In genomic region chr10:60989400-60989876, GRCh38 we compare ENCODE assay signal across 1 cellular context.
TF ChIP-seq lines count a peak whose summit lies in the region.

No MANE protein-coding gene starts in this region.

TF ChIP-seq in K562, 482 proteins besides CTCF, POLR2A, EP300 and RAD21 (continued from another document and continues in another):
- TF ChIP-seq, protein P1, sequence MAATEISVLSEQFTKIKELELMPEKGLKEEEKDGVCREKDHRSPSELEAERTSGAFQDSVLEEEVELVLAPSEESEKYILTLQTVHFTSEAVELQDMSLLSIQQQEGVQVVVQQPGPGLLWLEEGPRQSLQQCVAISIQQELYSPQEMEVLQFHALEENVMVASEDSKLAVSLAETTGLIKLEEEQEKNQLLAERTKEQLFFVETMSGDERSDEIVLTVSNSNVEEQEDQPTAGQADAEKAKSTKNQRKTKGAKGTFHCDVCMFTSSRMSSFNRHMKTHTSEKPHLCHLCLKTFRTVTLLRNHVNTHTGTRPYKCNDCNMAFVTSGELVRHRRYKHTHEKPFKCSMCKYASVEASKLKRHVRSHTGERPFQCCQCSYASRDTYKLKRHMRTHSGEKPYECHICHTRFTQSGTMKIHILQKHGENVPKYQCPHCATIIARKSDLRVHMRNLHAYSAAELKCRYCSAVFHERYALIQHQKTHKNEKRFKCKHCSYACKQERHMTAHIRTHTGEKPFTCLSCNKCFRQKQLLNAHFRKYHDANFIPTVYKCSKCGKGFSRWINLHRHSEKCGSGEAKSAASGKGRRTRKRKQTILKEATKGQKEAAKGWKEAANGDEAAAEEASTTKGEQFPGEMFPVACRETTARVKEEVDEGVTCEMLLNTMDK (IDR thresholded peaks at IDR 0.05; ENCODE audit: borderline replicate concordance, insufficient read depth, low read depth, low read length, poor library complexity, severe bottlenecking): no peak
- no peak for TF ChIP-seq ZSCAN32 (CRISPR knock-in tag; IDR thresholded peaks at IDR 0.05)
- no peak for TF ChIP-seq ZNF830 (CRISPR knock-in tag; IDR thresholded peaks at IDR 0.05)
- TF ChIP-seq ZC3H11A (IDR thresholded peaks at IDR 0.05; ENCODE audit: low read depth, low read length): no peak
- no peak for TF ChIP-seq ZBTB1 (CRISPR knock-in tag; IDR thresholded peaks at IDR 0.05; ENCODE audit: borderline replicate concordance, low read depth)
- no peak for TF ChIP-seq KDM5B (IDR thresholded peaks at IDR 0.05; ENCODE audit: insufficient replicate concordance, low read depth, low read length)
- no peak for TF ChIP-seq ZNF197 (CRISPR knock-in tag; IDR thresholded peaks at IDR 0.05; ENCODE audit: low read depth)
- TF ChIP-seq ZNF780A (CRISPR knock-in tag; IDR thresholded peaks at IDR 0.05): no peak
- TF ChIP-seq ESRRA (IDR thresholded peaks at IDR 0.05; ENCODE audit: borderline replicate concordance, low read depth): no peak
- TF ChIP-seq, protein P2, sequence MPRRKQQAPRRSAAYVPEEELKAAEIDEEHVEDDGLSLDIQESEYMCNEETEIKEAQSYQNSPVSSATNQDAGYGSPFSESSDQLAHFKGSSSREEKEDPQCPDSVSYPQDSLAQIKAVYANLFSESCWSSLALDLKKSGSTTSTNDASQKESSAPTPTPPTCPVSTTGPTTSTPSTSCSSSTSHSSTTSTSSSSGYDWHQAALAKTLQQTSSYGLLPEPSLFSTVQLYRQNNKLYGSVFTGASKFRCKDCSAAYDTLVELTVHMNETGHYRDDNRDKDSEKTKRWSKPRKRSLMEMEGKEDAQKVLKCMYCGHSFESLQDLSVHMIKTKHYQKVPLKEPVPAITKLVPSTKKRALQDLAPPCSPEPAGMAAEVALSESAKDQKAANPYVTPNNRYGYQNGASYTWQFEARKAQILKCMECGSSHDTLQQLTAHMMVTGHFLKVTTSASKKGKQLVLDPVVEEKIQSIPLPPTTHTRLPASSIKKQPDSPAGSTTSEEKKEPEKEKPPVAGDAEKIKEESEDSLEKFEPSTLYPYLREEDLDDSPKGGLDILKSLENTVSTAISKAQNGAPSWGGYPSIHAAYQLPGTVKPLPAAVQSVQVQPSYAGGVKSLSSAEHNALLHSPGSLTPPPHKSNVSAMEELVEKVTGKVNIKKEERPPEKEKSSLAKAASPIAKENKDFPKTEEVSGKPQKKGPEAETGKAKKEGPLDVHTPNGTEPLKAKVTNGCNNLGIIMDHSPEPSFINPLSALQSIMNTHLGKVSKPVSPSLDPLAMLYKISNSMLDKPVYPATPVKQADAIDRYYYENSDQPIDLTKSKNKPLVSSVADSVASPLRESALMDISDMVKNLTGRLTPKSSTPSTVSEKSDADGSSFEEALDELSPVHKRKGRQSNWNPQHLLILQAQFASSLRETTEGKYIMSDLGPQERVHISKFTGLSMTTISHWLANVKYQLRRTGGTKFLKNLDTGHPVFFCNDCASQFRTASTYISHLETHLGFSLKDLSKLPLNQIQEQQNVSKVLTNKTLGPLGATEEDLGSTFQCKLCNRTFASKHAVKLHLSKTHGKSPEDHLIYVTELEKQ (CRISPR knock-in tag; IDR thresholded peaks at IDR 0.05): no peak
- TF ChIP-seq, protein P3, sequence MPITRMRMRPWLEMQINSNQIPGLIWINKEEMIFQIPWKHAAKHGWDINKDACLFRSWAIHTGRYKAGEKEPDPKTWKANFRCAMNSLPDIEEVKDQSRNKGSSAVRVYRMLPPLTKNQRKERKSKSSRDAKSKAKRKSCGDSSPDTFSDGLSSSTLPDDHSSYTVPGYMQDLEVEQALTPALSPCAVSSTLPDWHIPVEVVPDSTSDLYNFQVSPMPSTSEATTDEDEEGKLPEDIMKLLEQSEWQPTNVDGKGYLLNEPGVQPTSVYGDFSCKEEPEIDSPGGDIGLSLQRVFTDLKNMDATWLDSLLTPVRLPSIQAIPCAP (CRISPR knock-in tag; IDR thresholded peaks at IDR 0.05; ENCODE audit: borderline replicate concordance): no peak
- TF ChIP-seq RCOR1 (IDR thresholded peaks at IDR 0.05; ENCODE audit: borderline replicate concordance in 1 of 2, low read depth in 2 of 2, low read length in 2 of 2): peak in 1 of 2 experiments; percentile 58; a peak in 2 of 4 replicates
- no peak for TF ChIP-seq LEF1 (IDR thresholded peaks at IDR 0.05)
- TF ChIP-seq, protein P4, sequence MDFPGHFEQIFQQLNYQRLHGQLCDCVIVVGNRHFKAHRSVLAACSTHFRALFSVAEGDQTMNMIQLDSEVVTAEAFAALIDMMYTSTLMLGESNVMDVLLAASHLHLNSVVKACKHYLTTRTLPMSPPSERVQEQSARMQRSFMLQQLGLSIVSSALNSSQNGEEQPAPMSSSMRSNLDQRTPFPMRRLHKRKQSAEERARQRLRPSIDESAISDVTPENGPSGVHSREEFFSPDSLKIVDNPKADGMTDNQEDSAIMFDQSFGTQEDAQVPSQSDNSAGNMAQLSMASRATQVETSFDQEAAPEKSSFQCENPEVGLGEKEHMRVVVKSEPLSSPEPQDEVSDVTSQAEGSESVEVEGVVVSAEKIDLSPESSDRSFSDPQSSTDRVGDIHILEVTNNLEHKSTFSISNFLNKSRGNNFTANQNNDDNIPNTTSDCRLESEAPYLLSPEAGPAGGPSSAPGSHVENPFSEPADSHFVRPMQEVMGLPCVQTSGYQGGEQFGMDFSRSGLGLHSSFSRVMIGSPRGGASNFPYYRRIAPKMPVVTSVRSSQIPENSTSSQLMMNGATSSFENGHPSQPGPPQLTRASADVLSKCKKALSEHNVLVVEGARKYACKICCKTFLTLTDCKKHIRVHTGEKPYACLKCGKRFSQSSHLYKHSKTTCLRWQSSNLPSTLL (IDR thresholded peaks at IDR 0.05): no peak
- TF ChIP-seq SIX5 (IDR thresholded peaks at IDR 0.05; ENCODE audit: borderline replicate concordance in 1 of 2, insufficient read depth in 1 of 2, low read depth in 1 of 2, low read length in 2 of 2): no peak
- TF ChIP-seq RBM39 (optimal IDR thresholded peaks at IDR 0.05; ENCODE audit: low read depth, low read length): no peak
- TF ChIP-seq MAFG (tag; conservative IDR thresholded peaks at IDR 0.05): 0 out of 2 replicates have a peak, but pooled peaks have one; percentile 10
- TF ChIP-seq, protein P5, sequence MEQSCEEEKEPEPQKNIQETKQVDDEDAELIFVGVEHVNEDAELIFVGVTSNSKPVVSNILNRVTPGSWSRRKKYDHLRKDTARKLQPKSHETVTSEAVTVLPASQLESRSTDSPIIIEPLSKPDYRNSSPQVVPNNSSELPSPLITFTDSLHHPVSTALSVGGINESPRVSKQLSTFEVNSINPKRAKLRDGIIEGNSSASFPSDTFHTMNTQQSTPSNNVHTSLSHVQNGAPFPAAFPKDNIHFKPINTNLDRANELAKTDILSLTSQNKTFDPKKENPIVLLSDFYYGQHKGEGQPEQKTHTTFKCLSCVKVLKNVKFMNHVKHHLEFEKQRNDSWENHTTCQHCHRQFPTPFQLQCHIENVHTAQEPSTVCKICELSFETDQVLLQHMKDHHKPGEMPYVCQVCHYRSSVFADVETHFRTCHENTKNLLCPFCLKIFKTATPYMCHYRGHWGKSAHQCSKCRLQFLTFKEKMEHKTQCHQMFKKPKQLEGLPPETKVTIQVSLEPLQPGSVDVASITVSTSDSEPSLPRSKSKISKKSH (CRISPR knock-in tag; IDR thresholded peaks at IDR 0.05): no peak
- TF ChIP-seq POLR2AphosphoS5 (IDR thresholded peaks at IDR 0.05; ENCODE audit: control insufficient read depth, insufficient read depth, low read depth, low read length): no peak
- TF ChIP-seq, protein P6, sequence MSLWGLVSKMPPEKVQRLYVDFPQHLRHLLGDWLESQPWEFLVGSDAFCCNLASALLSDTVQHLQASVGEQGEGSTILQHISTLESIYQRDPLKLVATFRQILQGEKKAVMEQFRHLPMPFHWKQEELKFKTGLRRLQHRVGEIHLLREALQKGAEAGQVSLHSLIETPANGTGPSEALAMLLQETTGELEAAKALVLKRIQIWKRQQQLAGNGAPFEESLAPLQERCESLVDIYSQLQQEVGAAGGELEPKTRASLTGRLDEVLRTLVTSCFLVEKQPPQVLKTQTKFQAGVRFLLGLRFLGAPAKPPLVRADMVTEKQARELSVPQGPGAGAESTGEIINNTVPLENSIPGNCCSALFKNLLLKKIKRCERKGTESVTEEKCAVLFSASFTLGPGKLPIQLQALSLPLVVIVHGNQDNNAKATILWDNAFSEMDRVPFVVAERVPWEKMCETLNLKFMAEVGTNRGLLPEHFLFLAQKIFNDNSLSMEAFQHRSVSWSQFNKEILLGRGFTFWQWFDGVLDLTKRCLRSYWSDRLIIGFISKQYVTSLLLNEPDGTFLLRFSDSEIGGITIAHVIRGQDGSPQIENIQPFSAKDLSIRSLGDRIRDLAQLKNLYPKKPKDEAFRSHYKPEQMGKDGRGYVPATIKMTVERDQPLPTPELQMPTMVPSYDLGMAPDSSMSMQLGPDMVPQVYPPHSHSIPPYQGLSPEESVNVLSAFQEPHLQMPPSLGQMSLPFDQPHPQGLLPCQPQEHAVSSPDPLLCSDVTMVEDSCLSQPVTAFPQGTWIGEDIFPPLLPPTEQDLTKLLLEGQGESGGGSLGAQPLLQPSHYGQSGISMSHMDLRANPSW (CRISPR knock-in tag; IDR thresholded peaks at IDR 0.05): no peak
- TF ChIP-seq ETV5 (CRISPR knock-in tag; IDR thresholded peaks at IDR 0.05; ENCODE audit: low read depth): no peak
- TF ChIP-seq NCOA6 (IDR thresholded peaks at IDR 0.05): no peak
- TF ChIP-seq, protein P7, sequence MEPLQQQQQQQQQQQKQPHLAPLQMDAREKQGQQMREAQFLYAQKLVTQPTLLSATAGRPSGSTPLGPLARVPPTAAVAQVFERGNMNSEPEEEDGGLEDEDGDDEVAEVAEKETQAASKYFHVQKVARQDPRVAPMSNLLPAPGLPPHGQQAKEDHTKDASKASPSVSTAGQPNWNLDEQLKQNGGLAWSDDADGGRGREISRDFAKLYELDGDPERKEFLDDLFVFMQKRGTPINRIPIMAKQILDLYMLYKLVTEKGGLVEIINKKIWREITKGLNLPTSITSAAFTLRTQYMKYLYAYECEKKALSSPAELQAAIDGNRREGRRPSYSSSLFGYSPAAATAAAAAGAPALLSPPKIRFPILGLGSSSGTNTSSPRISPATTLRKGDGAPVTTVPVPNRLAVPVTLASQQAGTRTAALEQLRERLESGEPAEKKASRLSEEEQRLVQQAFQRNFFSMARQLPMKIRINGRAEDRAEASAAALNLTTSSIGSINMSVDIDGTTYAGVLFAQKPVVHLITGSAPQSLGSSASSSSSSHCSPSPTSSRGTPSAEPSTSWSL (CRISPR knock-in tag; IDR thresholded peaks at IDR 0.05; ENCODE audit: borderline replicate concordance): no peak
- TF ChIP-seq ZNF695 (CRISPR knock-in tag; IDR thresholded peaks at IDR 0.05): no peak
- TF ChIP-seq, protein P8, sequence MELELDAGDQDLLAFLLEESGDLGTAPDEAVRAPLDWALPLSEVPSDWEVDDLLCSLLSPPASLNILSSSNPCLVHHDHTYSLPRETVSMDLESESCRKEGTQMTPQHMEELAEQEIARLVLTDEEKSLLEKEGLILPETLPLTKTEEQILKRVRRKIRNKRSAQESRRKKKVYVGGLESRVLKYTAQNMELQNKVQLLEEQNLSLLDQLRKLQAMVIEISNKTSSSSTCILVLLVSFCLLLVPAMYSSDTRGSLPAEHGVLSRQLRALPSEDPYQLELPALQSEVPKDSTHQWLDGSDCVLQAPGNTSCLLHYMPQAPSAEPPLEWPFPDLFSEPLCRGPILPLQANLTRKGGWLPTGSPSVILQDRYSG (tag; conservative IDR thresholded peaks at IDR 0.05; ENCODE audit: low read depth): no peak
- no peak for TF ChIP-seq IRF9 (tag; IDR thresholded peaks at IDR 0.05)
- no peak for TF ChIP-seq KAT8 (IDR thresholded peaks at IDR 0.05; ENCODE audit: low read depth)
- TF ChIP-seq ASH1L (IDR thresholded peaks at IDR 0.05; ENCODE audit: borderline replicate concordance, low read depth, partially characterized antibody): no peak
- 0 out of 2 replicates have a peak, but pooled peaks have one; percentile 18 for TF ChIP-seq SP1 (CRISPR knock-in tag; IDR thresholded peaks at IDR 0.05)
- TF ChIP-seq NR0B1 (IDR thresholded peaks at IDR 0.05; ENCODE audit: partially characterized antibody): no peak
- no peak for TF ChIP-seq ZBTB8A (IDR thresholded peaks at IDR 0.05; ENCODE audit: partially characterized antibody)
- TF ChIP-seq HMGN3 (IDR thresholded peaks at IDR 0.05; ENCODE audit: borderline replicate concordance, extremely low read depth, insufficient read length, low read depth, low read length): no peak
- TF ChIP-seq KLF10 (CRISPR knock-in tag; IDR thresholded peaks at IDR 0.05): no peak
- TF ChIP-seq NBN (IDR thresholded peaks at IDR 0.05; ENCODE audit: low read depth): peak; percentile 76; the same call in 1 of the 2 replicates
- no peak for TF ChIP-seq MBD2 (IDR thresholded peaks at IDR 0.05; ENCODE audit: borderline replicate concordance, low read depth)
- no peak for TF ChIP-seq GTF2E2 (tag; IDR thresholded peaks at IDR 0.05)
- TF ChIP-seq U2AF2 (optimal IDR thresholded peaks at IDR 0.05; ENCODE audit: low read depth, low read length): no peak
- TF ChIP-seq NR3C1 (CRISPR knock-in tag; IDR thresholded peaks at IDR 0.05): no peak
- TF ChIP-seq, protein P9, sequence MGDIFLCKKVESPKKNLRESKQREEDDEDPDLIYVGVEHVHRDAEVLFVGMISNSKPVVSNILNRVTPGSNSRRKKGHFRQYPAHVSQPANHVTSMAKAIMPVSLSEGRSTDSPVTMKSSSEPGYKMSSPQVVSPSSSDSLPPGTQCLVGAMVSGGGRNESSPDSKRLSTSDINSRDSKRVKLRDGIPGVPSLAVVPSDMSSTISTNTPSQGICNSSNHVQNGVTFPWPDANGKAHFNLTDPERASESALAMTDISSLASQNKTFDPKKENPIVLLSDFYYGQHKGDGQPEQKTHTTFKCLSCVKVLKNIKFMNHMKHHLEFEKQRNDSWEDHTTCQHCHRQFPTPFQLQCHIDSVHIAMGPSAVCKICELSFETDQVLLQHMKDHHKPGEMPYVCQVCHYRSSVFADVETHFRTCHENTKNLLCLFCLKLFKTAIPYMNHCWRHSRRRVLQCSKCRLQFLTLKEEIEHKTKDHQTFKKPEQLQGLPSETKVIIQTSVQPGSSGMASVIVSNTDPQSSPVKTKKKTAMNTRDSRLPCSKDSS (IDR thresholded peaks at IDR 0.05; ENCODE audit: low read depth, partially characterized antibody): peak; percentile 56
- TF ChIP-seq ID3 (CRISPR knock-in tag; IDR thresholded peaks at IDR 0.05): no peak
- TF ChIP-seq ID3 (tag; IDR thresholded peaks at IDR 0.05): no peak
- no peak for TF ChIP-seq SMC3 (conservative IDR thresholded peaks at IDR 0.05; ENCODE audit: insufficient read depth, low read depth, low read length)
